2 cellular contexts compared by ENCODE assay signal in genomic region chr10:79472951-79473350, GRCh38.
A peak's percentile ranks its signal among the peaks of the same experiment; 100 is the strongest.
TF ChIP-seq lines count a peak whose summit lies in the region.

No MANE protein-coding gene starts in this region.

TF ChIP-seq in K562, 482 proteins besides CTCF, POLR2A, EP300 and RAD21:
- peak; percentile 74 for TF ChIP-seq CEBPB (tag; IDR thresholded peaks at IDR 0.05)
- TF ChIP-seq CEBPG (CRISPR knock-in tag; IDR thresholded peaks at IDR 0.05): no peak
- TF ChIP-seq CEBPG (tag; conservative IDR thresholded peaks at IDR 0.05 in 1 of 2, IDR thresholded peaks at IDR 0.05 in 1 of 2): peak; percentile 60 to 66
- TF ChIP-seq POLR3G (IDR thresholded peaks at IDR 0.05; ENCODE audit: extremely low read depth, insufficient read length, insufficient replicate concordance): no peak
- peak; percentile 37; the same call in 1 of the 2 replicates for TF ChIP-seq RFX1 (IDR thresholded peaks at IDR 0.05)

TF ChIP-seq in HepG2, 621 proteins besides CTCF, POLR2A, EP300 and RAD21 (continues in another document):
- TF ChIP-seq SMYD3 (CRISPR knock-in tag; IDR thresholded peaks at IDR 0.05) (no peak), NPAS2 (CRISPR knock-in tag; IDR thresholded peaks at IDR 0.05; ENCODE audit: borderline replicate concordance) (no peak), ARNTL (CRISPR knock-in tag; IDR thresholded peaks at IDR 0.05) (no peak), ZNF234 (CRISPR knock-in tag; conservative IDR thresholded peaks at IDR 0.05) (no peak), ZBTB26 (CRISPR knock-in tag; IDR thresholded peaks at IDR 0.05; ENCODE audit: borderline replicate concordance) (no peak), PTBP1 (IDR thresholded peaks at IDR 0.05; ENCODE audit: low read depth, low read length, poor library complexity, severe bottlenecking) (no peak), IRX3 (CRISPR knock-in tag; IDR thresholded peaks at IDR 0.05; ENCODE audit: borderline replicate concordance, low read depth) (no peak), RXRB (CRISPR knock-in tag; IDR thresholded peaks at IDR 0.05; ENCODE audit: borderline replicate concordance) (peak; percentile 35; the same call in 1 of the 2 replicates), FOXA3 (CRISPR knock-in tag; IDR thresholded peaks at IDR 0.05) (0 out of 2 replicates have a peak, but pooled peaks have one; percentile 21), THAP11 (CRISPR knock-in tag; IDR thresholded peaks at IDR 0.05) (0 out of 2 replicates have a peak, but pooled peaks have one; percentile 23), ZNF501 (CRISPR knock-in tag; IDR thresholded peaks at IDR 0.05) (no peak), SOX6 (IDR thresholded peaks at IDR 0.05) (no peak), SOX6 (CRISPR knock-in tag; IDR thresholded peaks at IDR 0.05) (peak; percentile 84), HDAC2 (CRISPR knock-in tag; IDR thresholded peaks at IDR 0.05) (no peak), ZNF101 (CRISPR knock-in tag; IDR thresholded peaks at IDR 0.05; ENCODE audit: borderline replicate concordance, low read depth) (no peak), ISL2 (CRISPR knock-in tag; IDR thresholded peaks at IDR 0.05) (no peak), GATAD2A (CRISPR knock-in tag; IDR thresholded peaks at IDR 0.05) (peak; percentile 34; the same call in 1 of the 2 replicates), ZFP1 (CRISPR knock-in tag; IDR thresholded peaks at IDR 0.05) (no peak), HINFP (CRISPR knock-in tag; IDR thresholded peaks at IDR 0.05; ENCODE audit: low read depth) (no peak), ZNF709 (CRISPR knock-in tag; IDR thresholded peaks at IDR 0.05) (0 out of 2 replicates have a peak, but pooled peaks have one; percentile 44), EEA1 (CRISPR knock-in tag; IDR thresholded peaks at IDR 0.05; ENCODE audit: borderline replicate concordance) (no peak), ZNF263 (CRISPR knock-in tag; IDR thresholded peaks at IDR 0.05) (no peak), RFX3 (CRISPR knock-in tag; IDR thresholded peaks at IDR 0.05) (peak; percentile 84), NFE2L1 (CRISPR knock-in tag; IDR thresholded peaks at IDR 0.05; ENCODE audit: borderline replicate concordance) (no peak), RFX1 (IDR thresholded peaks at IDR 0.05) (peak; percentile 50; the same call in 1 of the 2 replicates), ZBTB25 (CRISPR knock-in tag; IDR thresholded peaks at IDR 0.05) (no peak), SOX13 (IDR thresholded peaks at IDR 0.05) (no peak), SOX13 (CRISPR knock-in tag; conservative IDR thresholded peaks at IDR 0.05 in 1 of 2, IDR thresholded peaks at IDR 0.05 in 1 of 2) (peak in 1 of 2 experiments; percentile 58; a peak in 1 of 4 replicates), ZIK1 (CRISPR knock-in tag; IDR thresholded peaks at IDR 0.05; ENCODE audit: borderline replicate concordance, low read depth) (no peak), PITX1 (CRISPR knock-in tag; IDR thresholded peaks at IDR 0.05) (peak; percentile 26; the same call in 1 of the 2 replicates), FOSL2 (CRISPR knock-in tag; IDR thresholded peaks at IDR 0.05) (peak; percentile 54), ARID5B (CRISPR knock-in tag; IDR thresholded peaks at IDR 0.05) (peak; percentile 32; the same call in 1 of the 2 replicates)
- TF ChIP-seq, protein P1, sequence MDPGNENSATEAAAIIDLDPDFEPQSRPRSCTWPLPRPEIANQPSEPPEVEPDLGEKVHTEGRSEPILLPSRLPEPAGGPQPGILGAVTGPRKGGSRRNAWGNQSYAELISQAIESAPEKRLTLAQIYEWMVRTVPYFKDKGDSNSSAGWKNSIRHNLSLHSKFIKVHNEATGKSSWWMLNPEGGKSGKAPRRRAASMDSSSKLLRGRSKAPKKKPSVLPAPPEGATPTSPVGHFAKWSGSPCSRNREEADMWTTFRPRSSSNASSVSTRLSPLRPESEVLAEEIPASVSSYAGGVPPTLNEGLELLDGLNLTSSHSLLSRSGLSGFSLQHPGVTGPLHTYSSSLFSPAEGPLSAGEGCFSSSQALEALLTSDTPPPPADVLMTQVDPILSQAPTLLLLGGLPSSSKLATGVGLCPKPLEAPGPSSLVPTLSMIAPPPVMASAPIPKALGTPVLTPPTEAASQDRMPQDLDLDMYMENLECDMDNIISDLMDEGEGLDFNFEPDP (CRISPR knock-in tag; conservative IDR thresholded peaks at IDR 0.05): no peak
- TF ChIP-seq, protein P2, sequence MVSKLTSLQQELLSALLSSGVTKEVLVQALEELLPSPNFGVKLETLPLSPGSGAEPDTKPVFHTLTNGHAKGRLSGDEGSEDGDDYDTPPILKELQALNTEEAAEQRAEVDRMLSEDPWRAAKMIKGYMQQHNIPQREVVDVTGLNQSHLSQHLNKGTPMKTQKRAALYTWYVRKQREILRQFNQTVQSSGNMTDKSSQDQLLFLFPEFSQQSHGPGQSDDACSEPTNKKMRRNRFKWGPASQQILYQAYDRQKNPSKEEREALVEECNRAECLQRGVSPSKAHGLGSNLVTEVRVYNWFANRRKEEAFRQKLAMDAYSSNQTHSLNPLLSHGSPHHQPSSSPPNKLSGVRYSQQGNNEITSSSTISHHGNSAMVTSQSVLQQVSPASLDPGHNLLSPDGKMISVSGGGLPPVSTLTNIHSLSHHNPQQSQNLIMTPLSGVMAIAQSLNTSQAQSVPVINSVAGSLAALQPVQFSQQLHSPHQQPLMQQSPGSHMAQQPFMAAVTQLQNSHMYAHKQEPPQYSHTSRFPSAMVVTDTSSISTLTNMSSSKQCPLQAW (CRISPR knock-in tag; IDR thresholded peaks at IDR 0.05): no peak
- TF ChIP-seq, protein P3, sequence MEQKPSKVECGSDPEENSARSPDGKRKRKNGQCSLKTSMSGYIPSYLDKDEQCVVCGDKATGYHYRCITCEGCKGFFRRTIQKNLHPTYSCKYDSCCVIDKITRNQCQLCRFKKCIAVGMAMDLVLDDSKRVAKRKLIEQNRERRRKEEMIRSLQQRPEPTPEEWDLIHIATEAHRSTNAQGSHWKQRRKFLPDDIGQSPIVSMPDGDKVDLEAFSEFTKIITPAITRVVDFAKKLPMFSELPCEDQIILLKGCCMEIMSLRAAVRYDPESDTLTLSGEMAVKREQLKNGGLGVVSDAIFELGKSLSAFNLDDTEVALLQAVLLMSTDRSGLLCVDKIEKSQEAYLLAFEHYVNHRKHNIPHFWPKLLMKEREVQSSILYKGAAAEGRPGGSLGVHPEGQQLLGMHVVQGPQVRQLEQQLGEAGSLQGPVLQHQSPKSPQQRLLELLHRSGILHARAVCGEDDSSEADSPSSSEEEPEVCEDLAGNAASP (CRISPR knock-in tag; IDR thresholded peaks at IDR 0.05; ENCODE audit: borderline replicate concordance): peak; percentile 25; the same call in 1 of the 2 replicates
- TF ChIP-seq, protein P4, sequence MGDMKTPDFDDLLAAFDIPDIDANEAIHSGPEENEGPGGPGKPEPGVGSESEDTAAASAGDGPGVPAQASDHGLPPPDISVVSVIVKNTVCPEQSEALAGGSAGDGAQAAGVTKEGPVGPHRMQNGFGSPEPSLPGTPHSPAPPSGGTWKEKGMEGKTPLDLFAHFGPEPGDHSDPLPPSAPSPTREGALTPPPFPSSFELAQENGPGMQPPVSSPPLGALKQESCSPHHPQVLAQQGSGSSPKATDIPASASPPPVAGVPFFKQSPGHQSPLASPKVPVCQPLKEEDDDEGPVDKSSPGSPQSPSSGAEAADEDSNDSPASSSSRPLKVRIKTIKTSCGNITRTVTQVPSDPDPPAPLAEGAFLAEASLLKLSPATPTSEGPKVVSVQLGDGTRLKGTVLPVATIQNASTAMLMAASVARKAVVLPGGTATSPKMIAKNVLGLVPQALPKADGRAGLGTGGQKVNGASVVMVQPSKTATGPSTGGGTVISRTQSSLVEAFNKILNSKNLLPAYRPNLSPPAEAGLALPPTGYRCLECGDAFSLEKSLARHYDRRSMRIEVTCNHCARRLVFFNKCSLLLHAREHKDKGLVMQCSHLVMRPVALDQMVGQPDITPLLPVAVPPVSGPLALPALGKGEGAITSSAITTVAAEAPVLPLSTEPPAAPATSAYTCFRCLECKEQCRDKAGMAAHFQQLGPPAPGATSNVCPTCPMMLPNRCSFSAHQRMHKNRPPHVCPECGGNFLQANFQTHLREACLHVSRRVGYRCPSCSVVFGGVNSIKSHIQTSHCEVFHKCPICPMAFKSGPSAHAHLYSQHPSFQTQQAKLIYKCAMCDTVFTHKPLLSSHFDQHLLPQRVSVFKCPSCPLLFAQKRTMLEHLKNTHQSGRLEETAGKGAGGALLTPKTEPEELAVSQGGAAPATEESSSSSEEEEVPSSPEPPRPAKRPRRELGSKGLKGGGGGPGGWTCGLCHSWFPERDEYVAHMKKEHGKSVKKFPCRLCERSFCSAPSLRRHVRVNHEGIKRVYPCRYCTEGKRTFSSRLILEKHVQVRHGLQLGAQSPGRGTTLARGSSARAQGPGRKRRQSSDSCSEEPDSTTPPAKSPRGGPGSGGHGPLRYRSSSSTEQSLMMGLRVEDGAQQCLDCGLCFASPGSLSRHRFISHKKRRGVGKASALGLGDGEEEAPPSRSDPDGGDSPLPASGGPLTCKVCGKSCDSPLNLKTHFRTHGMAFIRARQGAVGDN (CRISPR knock-in tag; IDR thresholded peaks at IDR 0.05): no peak
- TF ChIP-seq, protein P5, sequence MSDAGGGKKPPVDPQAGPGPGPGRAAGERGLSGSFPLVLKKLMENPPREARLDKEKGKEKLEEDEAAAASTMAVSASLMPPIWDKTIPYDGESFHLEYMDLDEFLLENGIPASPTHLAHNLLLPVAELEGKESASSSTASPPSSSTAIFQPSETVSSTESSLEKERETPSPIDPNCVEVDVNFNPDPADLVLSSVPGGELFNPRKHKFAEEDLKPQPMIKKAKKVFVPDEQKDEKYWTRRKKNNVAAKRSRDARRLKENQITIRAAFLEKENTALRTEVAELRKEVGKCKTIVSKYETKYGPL (CRISPR knock-in tag; IDR thresholded peaks at IDR 0.05): peak; percentile 92
- TF ChIP-seq, protein P6, sequence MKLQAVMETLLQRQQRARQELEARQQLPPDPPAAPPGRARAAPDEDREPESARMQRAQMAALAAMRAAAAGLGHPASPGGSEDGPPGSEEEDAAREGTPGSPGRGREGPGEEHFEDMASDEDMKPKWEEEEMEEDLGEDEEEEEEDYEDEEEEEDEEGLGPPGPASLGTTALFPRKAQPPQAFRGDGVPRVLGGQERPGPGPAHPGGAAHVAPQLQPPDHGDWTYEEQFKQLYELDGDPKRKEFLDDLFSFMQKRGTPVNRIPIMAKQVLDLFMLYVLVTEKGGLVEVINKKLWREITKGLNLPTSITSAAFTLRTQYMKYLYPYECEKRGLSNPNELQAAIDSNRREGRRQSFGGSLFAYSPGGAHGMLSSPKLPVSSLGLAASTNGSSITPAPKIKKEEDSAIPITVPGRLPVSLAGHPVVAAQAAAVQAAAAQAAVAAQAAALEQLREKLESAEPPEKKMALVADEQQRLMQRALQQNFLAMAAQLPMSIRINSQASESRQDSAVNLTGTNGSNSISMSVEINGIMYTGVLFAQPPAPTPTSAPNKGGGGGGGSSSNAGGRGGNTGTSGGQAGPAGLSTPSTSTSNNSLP (IDR thresholded peaks at IDR 0.05; ENCODE audit: low read depth, low read length): no peak
